ENCODE assay signal across 13 cellular contexts in the genomic region with DNA sequence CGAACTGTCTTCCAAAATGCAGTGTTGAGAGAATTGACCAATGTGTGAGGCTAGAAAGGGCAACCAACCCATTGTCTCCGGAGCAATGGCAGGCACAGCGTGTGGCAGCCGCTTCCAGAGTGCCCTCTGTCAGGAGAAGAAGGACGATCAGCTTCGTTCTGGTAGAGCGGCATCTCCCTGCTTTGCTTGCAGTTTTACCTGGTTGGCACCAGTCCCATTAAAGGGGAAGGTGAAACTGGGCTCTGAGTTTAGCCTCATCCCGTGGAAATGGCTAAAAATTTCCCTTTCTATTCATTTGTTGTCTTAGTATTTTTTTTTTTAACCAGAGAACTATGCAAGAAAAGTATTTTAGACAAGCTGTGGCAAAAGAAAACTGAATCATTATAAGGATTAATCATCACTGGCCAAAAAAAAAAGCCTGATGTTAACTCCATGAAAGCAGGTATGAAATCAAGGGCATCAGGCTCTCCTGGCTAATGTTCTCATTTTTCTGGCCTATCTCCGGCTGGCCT.
DNase-seq lines count a peak whose midpoint lies in the region; ATAC-seq and TF ChIP-seq lines count a peak whose summit lies in the region.
"Had no signal": no experiment of that assay in that cellular context is flagged by ENCODE, and none has a peak within 500 bp of the region (broad histone marks: within the 10 kb centered on the region; RNA-seq: fewer than 3 reads in every experiment).

No MANE protein-coding gene starts in this region.

- no peaks in the 10 kb centered on the region for H3K9me3 ChIP-seq in psoas muscle
- H3K9me3 ChIP-seq: adrenal gland had no signal

- H3K79me2 ChIP-seq in ACC112 (ENCODE audit: control insufficient read depth, insufficient read depth, low read length, unreplicated experiment) = no peaks in the 10 kb centered on the region

- H3K27me3 ChIP-seq in ACC112 (ENCODE audit: insufficient read depth, low read length) (no peaks in the 10 kb centered on the region), psoas muscle (ENCODE audit: insufficient read depth in 3 of 3, low read length in 2 of 3) (no peaks in the 10 kb centered on the region)
- H3K27me3 ChIP-seq: adrenal gland had no signal

- 0 out of 2 replicates have a peak, but pooled peaks have one; percentile 7 for TF ChIP-seq CTCF in LNCaP clone FGC (IDR thresholded peaks at IDR 0.05; ENCODE audit: control insufficient read depth, extremely low read depth, insufficient read depth)
- TF ChIP-seq CTCF in MCF 10A (IDR thresholded peaks at IDR 0.05; ENCODE audit: unreplicated experiment) = no peak
- TF ChIP-seq CTCF in psoas muscle (IDR thresholded peaks at IDR 0.05) = no peak

- H3K4me1 ChIP-seq in ACC112 (ENCODE audit: control insufficient read depth, insufficient read depth, low read length, unreplicated experiment) (peaks cover 12% of the 10 kb centered on the region), psoas muscle (no peaks in the 10 kb centered on the region)
- H3K4me1 ChIP-seq: adrenal gland had no signal

- peak overlapping the region; percentile 31 for H3K27ac Mint-ChIP-seq in MCF 10A (ENCODE audit: low read depth, unreplicated experiment)

- H3K4me3 Mint-ChIP-seq in MCF 10A (ENCODE audit: unreplicated experiment) = peak overlapping the region; percentile 64

- H3K9me3 Mint-ChIP-seq in MCF 10A (ENCODE audit: unreplicated experiment) = no peaks in the 10 kb centered on the region

- intact Hi-C loops in MCF 10A (cut with micrococcal nuclease) = loop anchor here (5.0 kb wide), 1 partner anchor 80 kb away; a partner anchor contains a TSS
- intact Hi-C loops in psoas muscle (cut with DNase I) = no loop called here

- TSS peak; percentile 56 for BruUV-seq in MCF 10A (replicated peaks; lab: Mats Ljungman, UMichigan)

- H3K36me3 Mint-ChIP-seq in MCF 10A (ENCODE audit: insufficient read depth, unreplicated experiment) = no peaks in the 10 kb centered on the region

- no peaks in the 10 kb centered on the region for H3K36me3 ChIP-seq in ACC112 (ENCODE audit: insufficient read depth, low read length)
- H3K36me3 ChIP-seq in psoas muscle (ENCODE audit: insufficient read depth in 1 of 2, low read depth in 1 of 2) = no peaks in the 10 kb centered on the region
- H3K36me3 ChIP-seq: adrenal gland had no signal

- peaks cover 15% of the 10 kb centered on the region for H3K4me1 Mint-ChIP-seq in MCF 10A (ENCODE audit: insufficient read depth, unreplicated experiment)

- CTCF ChIA-PET in MCF 10A (lab: Yijun Ruan, JAX) (interaction anchor here (0.5 to 2.2 kb wide), 12 partner anchors 11 to 574 kb away, joined by 3 to 8 read pairs (median 3); no protein-coding TSS in a partner anchor), HEK293T (lab: Yijun Ruan, JAX) (no interaction called here)

- no peak overlapping the region for H2AFZ ChIP-seq in ACC112 (ENCODE audit: low read length, unreplicated experiment)

- no peak overlapping the region for H3K4me3 ChIP-seq in ACC112 (ENCODE audit: low read depth, low read length)
- H3K4me3 ChIP-seq in LNCaP clone FGC (ENCODE audit: low read depth, low read length) = no peak overlapping the region
- no peak overlapping the region for H3K4me3 ChIP-seq in psoas muscle
- H3K4me3 ChIP-seq: adrenal gland had no signal

- peaks cover 9% of the 10 kb centered on the region for H3K27me3 Mint-ChIP-seq in MCF 10A (ENCODE audit: insufficient read depth, unreplicated experiment)

- peak; percentile 35 for ATAC-seq in left lobe of liver
- ATAC-seq in psoas muscle = no peak
- no peak for ATAC-seq in HG03378 (IDR thresholded peaks at IDR 0.05; ENCODE audit: unreplicated experiment)
- ATAC-seq: left ventricle myocardium superior had no signal

- POLR2A ChIA-PET in MCF 10A (lab: Yijun Ruan, JAX) (interaction anchor here (0.6 to 2.0 kb wide), 18 partner anchors 9 to 450 kb away, joined by 3 to 10 read pairs (median 4); a partner anchor contains a TSS), HEK293T (lab: Yijun Ruan, JAX) (no interaction called here)

- WGBS in psoas muscle, 3 donors = 77 to 80% (median 79%) methylated on average over 9 of the region's 9 CpGs

- H3K27ac ChIP-seq in ACC112 (ENCODE audit: low read depth, low read length) = peak overlapping the region; percentile 28
- H3K27ac ChIP-seq in psoas muscle = no peak overlapping the region
- H3K27ac ChIP-seq: adrenal gland, KMS-11 had no signal

- no peak for DNase-seq in LNCaP clone FGC (ENCODE audit: low read depth)
- DNase-seq in MCF 10A (ENCODE audit: unreplicated experiment) = peak; percentile 55
- DNase-seq in left lobe of liver (ENCODE audit: low spot score) = no peak
- DNase-seq in NOMO-1 treated with DMSO at 0.1 percent for 48 hours (lab: John Stamatoyannopoulos, UW; ENCODE audit: unreplicated experiment) = no peak
- no peak for DNase-seq in HEK293T (ENCODE audit: extremely low spot score)
- no peak for DNase-seq in psoas muscle
- DNase-seq: adrenal gland; left ventricle myocardium superior; NCI-H446; stimulated activated CD8-positive, alpha-beta memory T cell treated with anti-CD3 and anti-CD28 coated beads, Interleukin-4, amount 100 ng/mL, for 48 hours had no signal

TF ChIP-seq in HEK293T, 16 proteins besides CTCF, POLR2A, EP300 and RAD21:
- TF ChIP-seq SUZ12 (IDR thresholded peaks at IDR 0.05) (no peak), SP1 (IDR thresholded peaks at IDR 0.05) (no peak), NFRKB (IDR thresholded peaks at IDR 0.05) (no peak), CTBP1 (IDR thresholded peaks at IDR 0.05; ENCODE audit: borderline replicate concordance) (no peak), FOXA1 (IDR thresholded peaks at IDR 0.05) (no peak), BHLHE40 (IDR thresholded peaks at IDR 0.05; ENCODE audit: borderline replicate concordance) (no peak), TARDBP (IDR thresholded peaks at IDR 0.05) (no peak)
- TF ChIP-seq, protein P1, sequence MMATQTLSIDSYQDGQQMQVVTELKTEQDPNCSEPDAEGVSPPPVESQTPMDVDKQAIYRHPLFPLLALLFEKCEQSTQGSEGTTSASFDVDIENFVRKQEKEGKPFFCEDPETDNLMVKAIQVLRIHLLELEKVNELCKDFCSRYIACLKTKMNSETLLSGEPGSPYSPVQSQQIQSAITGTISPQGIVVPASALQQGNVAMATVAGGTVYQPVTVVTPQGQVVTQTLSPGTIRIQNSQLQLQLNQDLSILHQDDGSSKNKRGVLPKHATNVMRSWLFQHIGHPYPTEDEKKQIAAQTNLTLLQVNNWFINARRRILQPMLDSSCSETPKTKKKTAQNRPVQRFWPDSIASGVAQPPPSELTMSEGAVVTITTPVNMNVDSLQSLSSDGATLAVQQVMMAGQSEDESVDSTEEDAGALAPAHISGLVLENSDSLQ (IDR thresholded peaks at IDR 0.05) = no peak
